In the genomic region with DNA sequence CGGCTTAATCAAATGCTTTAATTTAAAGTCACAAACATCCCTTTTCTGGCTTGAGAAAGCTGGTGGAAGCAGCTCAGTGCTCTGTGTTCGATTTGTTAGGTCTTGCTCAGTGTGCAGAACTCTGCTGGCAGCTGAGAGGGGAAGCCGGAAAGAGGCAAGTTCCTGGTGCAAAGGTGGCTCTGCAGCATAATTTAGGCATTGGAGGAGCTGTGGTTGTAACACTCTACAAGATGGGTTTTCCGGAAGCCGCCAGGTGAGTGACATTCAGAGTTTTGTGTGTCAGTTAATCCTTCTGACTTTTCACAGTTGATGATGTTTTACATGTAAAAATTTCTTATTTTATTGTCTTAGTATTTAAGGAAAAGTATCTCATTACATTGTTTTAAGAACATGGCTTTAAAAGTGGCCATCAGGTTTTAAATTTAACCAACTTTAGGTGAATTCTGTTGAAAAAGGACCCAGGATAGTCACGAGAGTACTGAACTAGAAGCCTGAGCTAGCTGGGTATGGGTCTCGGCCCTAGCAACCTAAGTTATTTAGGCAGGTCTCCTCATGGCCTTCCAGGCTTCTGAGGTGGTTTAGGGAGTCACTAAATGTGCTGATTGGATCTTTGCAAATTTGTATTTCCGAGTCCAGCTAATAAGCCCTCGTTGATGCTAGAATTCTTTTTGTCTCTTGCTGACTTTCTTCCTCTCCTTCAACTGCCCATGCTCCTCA, we compare ENCODE assay signal across 8 cellular contexts. TPM values are rescaled to one million over a fixed set of nuclear protein-coding genes. Genes with fewer than 3 reads are reported as not detected.
DNase-seq lines count a peak whose midpoint lies in the region; ATAC-seq and TF ChIP-seq lines count a peak whose summit lies in the region.

No MANE protein-coding gene starts in this region.

- no peaks in the 10 kb centered on the region for H3K27me3 ChIP-seq in endocrine pancreas (ENCODE audit: control insufficient read depth, insufficient read depth, low read length)
- no peaks in the 10 kb centered on the region for H3K27me3 ChIP-seq in mesenchymal stem cell (ENCODE audit: control insufficient read depth in 1 of 2, insufficient read depth in 1 of 2, low read length in 2 of 2)

- peak; percentile 88 for ATAC-seq in GM19452 (IDR thresholded peaks at IDR 0.05; ENCODE audit: unreplicated experiment)

- peaks cover 7% of the 10 kb centered on the region for H3K79me1 ChIP-seq in mesenchymal stem cell (replicated peaks; ENCODE audit: low read length, poor library complexity, severe bottlenecking)

- TF ChIP-seq CTCF in C4-2B (conservative IDR thresholded peaks at IDR 0.05) = no peak

- peak; percentile 86 for DNase-seq in HT-29 (ENCODE audit: low spot score)
- peak; percentile 16 for DNase-seq in NK-92 (lab: John Stamatoyannopoulos, UW; ENCODE audit: unreplicated experiment)
- DNase-seq in activated CD8-positive, alpha-beta memory T cell treated with anti-CD3 and anti-CD28 coated beads for 1 hour (ENCODE audit: extremely low read depth in 1 of 2, low read depth in 1 of 2) = peak; percentile 43 to 50
- peak; percentile 90 for DNase-seq in mesenchymal stem cell
- peak; percentile 27 for DNase-seq in stimulated activated CD8-positive, alpha-beta memory T cell treated with anti-CD3 and anti-CD28 coated beads, Interleukin-12 subunit alpha, Interleukin-12 subunit beta, amount 100 ng/mL, for 24 hours (ENCODE audit: extremely low read depth)

- no peak overlapping the region for H2BK5ac ChIP-seq in mesenchymal stem cell (ENCODE audit: low read depth, low read length, poor library complexity, severe bottlenecking)

- peak overlapping the region in 1 of 2 experiments; percentile 84 for H3K4ac ChIP-seq in mesenchymal stem cell (ENCODE audit: low read depth in 1 of 2, low read length in 2 of 2)

- H4K91ac ChIP-seq in mesenchymal stem cell (ENCODE audit: low read length) = no peak overlapping the region

- H3K9ac ChIP-seq in endocrine pancreas (ENCODE audit: control insufficient read depth, insufficient read depth, low read length) (peak overlapping the region; percentile 69), mesenchymal stem cell (ENCODE audit: low read length) (peak overlapping the region; percentile 89)

- peak overlapping the region; percentile 91 for H3K4me3 ChIP-seq in endocrine pancreas (ENCODE audit: control insufficient read depth, insufficient read depth, low read length)
- H3K4me3 ChIP-seq in mesenchymal stem cell (ENCODE audit: insufficient read depth in 1 of 2, low read depth in 1 of 2, low read length in 2 of 2) = peak overlapping the region; percentile 42 to 86

- H2BK12ac ChIP-seq in mesenchymal stem cell (ENCODE audit: low read length in 2 of 2) = no peak overlapping the region

- no peaks in the 10 kb centered on the region for H3K36me3 ChIP-seq in endocrine pancreas (ENCODE audit: control insufficient read depth, insufficient read depth, low read length)
- H3K36me3 ChIP-seq in mesenchymal stem cell (ENCODE audit: control insufficient read depth in 1 of 2, insufficient read depth in 2 of 2, low read depth in 1 of 2, low read length in 2 of 2) = peaks cover 0 to 13% of the 10 kb centered on the region in 2 experiments

- no peak overlapping the region for H2BK15ac ChIP-seq in mesenchymal stem cell (ENCODE audit: low read depth, poor library complexity, severe bottlenecking)

- no peak overlapping the region for H3K14ac ChIP-seq in mesenchymal stem cell (ENCODE audit: low read length in 2 of 2)

- peak overlapping the region; percentile 66 for H3K27ac ChIP-seq in C4-2B
- H3K27ac ChIP-seq in mesenchymal stem cell (ENCODE audit: low read length, poor library complexity, severe bottlenecking) = no peak overlapping the region

- H2BK120ac ChIP-seq in mesenchymal stem cell (ENCODE audit: low read depth, low read length) = no peak overlapping the region

- H2AFZ ChIP-seq in mesenchymal stem cell (ENCODE audit: low read depth, low read length) = peak overlapping the region; percentile 76

- H3K9me3 ChIP-seq in endocrine pancreas (ENCODE audit: control insufficient read depth, low read length) (no peaks in the 10 kb centered on the region), mesenchymal stem cell (ENCODE audit: control insufficient read depth, low read length) (no peaks in the 10 kb centered on the region)

- H3K4me2 ChIP-seq in mesenchymal stem cell (ENCODE audit: low read length, poor library complexity, severe bottlenecking) = peak overlapping the region; percentile 58

- H3K4me1 ChIP-seq in endocrine pancreas (ENCODE audit: control insufficient read depth, insufficient read depth, low read length) (peaks cover 6% of the 10 kb centered on the region), mesenchymal stem cell (ENCODE audit: control insufficient read depth, insufficient read depth, low read depth, low read length) (no peaks in the 10 kb centered on the region)

- H4K8ac ChIP-seq in mesenchymal stem cell (ENCODE audit: low read length) = peak overlapping the region; percentile 15

- no peak overlapping the region for H3K23ac ChIP-seq in mesenchymal stem cell (ENCODE audit: low read length in 2 of 2)

- no peak overlapping the region for H3K18ac ChIP-seq in mesenchymal stem cell (ENCODE audit: low read depth in 1 of 2, low read length in 2 of 2)

- H2AK5ac ChIP-seq in mesenchymal stem cell (ENCODE audit: low read length, severe bottlenecking) = no peak overlapping the region

- under 1% methylated on average over 7 of the region's 9 CpGs for WGBS in mesenchymal stem cell

RNA-seq across cellular contexts. Expression of a gene that starts 47.1 kb away (rescaled TPM):
- total RNA-seq in HT-29 (2014; rRNA removed; shearing (Covaris generic)) = 0.03 TPM in 1 of 2 replicates, not detected in the other
- polyA plus RNA-seq in mesenchymal stem cell (2013, experiment 1 of 2) = 54.8 TPM
- 53.6 TPM for polyA plus RNA-seq in mesenchymal stem cell (2013, experiment 2 of 2)

Comparison
In these comparisons a context has a peak if more than half of its experiments do, and no peak if none do; other contexts are left out.
1. DNase-seq: peak in every context shown above with its lines; median percentile 90 in mesenchymal stem cell; 86 in HT-29; 46 in activated CD8-positive, alpha-beta memory T cell treated with anti-CD3 and anti-CD28 coated beads for 1 hour; 27 in stimulated activated CD8-positive, alpha-beta memory T cell treated with anti-CD3 and anti-CD28 coated beads, Interleukin-12 subunit alpha, Interleukin-12 subunit beta, amount 100 ng/mL, for 24 hours; 16 in NK-92.